In the genomic region with DNA sequence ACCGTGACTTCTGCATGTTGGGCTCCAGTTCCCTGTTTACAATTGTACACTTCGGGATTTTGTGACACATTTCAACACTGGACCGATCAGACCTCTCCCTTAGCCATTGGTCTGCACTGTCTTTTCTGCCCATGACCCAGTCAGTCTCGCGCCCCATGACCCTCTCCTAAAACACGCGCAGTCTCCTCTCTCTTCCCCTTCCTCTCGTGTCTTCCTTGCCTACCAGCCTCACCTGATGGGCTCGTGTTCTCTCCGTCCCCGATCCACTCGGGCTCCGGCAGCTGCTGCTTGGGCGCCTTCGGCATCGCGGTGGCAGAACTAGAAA, we compare ENCODE assay signal across 8 cellular contexts. TPM values are rescaled to one million over a fixed set of nuclear protein-coding genes. Genes with fewer than 3 reads are reported as not detected.
A peak's percentile ranks its signal among the peaks of the same experiment; 100 is the strongest.
DNase-seq lines count a peak whose midpoint lies in the region; ATAC-seq, FAIRE-seq and TF ChIP-seq lines count a peak whose summit lies in the region.

No MANE protein-coding gene starts in this region.

- TF ChIP-seq CTCF in AG04449 (IDR thresholded peaks at IDR 0.05; ENCODE audit: insufficient read depth, low read length, missing control alignments) (no peak), astrocyte (IDR thresholded peaks at IDR 0.05; ENCODE audit: insufficient read depth, low read depth, low read length) (no peak), kidney epithelial cell (IDR thresholded peaks at IDR 0.05; ENCODE audit: insufficient read depth, low read length, poor library complexity, severe bottlenecking) (no peak)

- ATAC-seq in HG03439 (IDR thresholded peaks at IDR 0.05; ENCODE audit: unreplicated experiment) (peak; percentile 11), HG02884 (IDR thresholded peaks at IDR 0.05; ENCODE audit: unreplicated experiment) (no peak)

- H3K36me3 Mint-ChIP-seq in astrocyte (ENCODE audit: low read depth, unreplicated experiment), result no peaks in the 10 kb centered on the region

- peaks cover 20% of the 10 kb centered on the region for H3K4me1 Mint-ChIP-seq in astrocyte (ENCODE audit: low read depth, unreplicated experiment)

- DNase-seq in AG04449 (ENCODE audit: low read depth, low spot score), result no peak
- no peak for DNase-seq in GM19239 (ENCODE audit: insufficient read length, low spot score)
- DNase-seq in astrocyte (ENCODE audit: low read depth), result no peak
- DNase-seq in kidney epithelial cell (ENCODE audit: low read depth), result no peak
- DNase-seq in NCI-H1694 (lab: John Stamatoyannopoulos, UW), result no peak

- peaks cover 45% of the 10 kb centered on the region for H3K79me2 ChIP-seq in astrocyte (ENCODE audit: insufficient read depth, low read length)

- POLR2A ChIA-PET in AG04449 (lab: Yijun Ruan, JAX), result interaction anchor here (0.7 to 1.1 kb wide), 4 partner anchors 11 to 166 kb away, joined by 3 read pairs; no protein-coding TSS in a partner anchor

- H3K4me1 ChIP-seq in astrocyte (ENCODE audit: insufficient read depth, low read length) (peaks cover 16% of the 10 kb centered on the region), thymus (ENCODE audit: control insufficient read depth, insufficient read depth, low read length) (peaks cover 23% of the 10 kb centered on the region)

- peak overlapping the region; percentile 80 for H3K27ac Mint-ChIP-seq in astrocyte (ENCODE audit: unreplicated experiment)

- peak overlapping the region; percentile 99 for H3K4me3 Mint-ChIP-seq in astrocyte (ENCODE audit: unreplicated experiment)

- peak overlapping the region; percentile 96 for H3K27ac ChIP-seq in astrocyte (ENCODE audit: low read depth, low read length)
- peak overlapping the region; percentile 10 for H3K27ac ChIP-seq in thymus (ENCODE audit: low read depth)

- H4K20me1 ChIP-seq in astrocyte (ENCODE audit: insufficient read depth, low read length), result peaks cover 38% of the 10 kb centered on the region

- CTCF ChIA-PET in AG04449 (lab: Yijun Ruan, JAX), result interaction anchor here (1.0 to 2.6 kb wide), 8 partner anchors 9 to 89 kb away, joined by 3 to 18 read pairs (median 7); no protein-coding TSS in a partner anchor

- H2AFZ ChIP-seq in astrocyte (ENCODE audit: low read depth, low read length), result peak overlapping the region; percentile 98

- 2% methylated on average over 17 of the region's 17 CpGs for WGBS in thymus

- H3K9ac ChIP-seq in astrocyte (ENCODE audit: low read length), result peak overlapping the region; percentile 95

- H3K27me3 Mint-ChIP-seq in astrocyte (ENCODE audit: low read depth, unreplicated experiment), result no peaks in the 10 kb centered on the region

- peak; percentile 23 for FAIRE-seq in GM19239 (lab: Jason Lieb, UNC)
- no peak for FAIRE-seq in astrocyte (lab: Jason Lieb, UNC)

- H3K36me3 ChIP-seq in astrocyte (ENCODE audit: insufficient read depth, low read length) (no peaks in the 10 kb centered on the region), kidney epithelial cell (ENCODE audit: control insufficient read depth, insufficient read depth, low read length) (no peaks in the 10 kb centered on the region), thymus (ENCODE audit: control insufficient read depth, insufficient read depth) (no peaks in the 10 kb centered on the region)

- peak overlapping the region; percentile 99 for H3K4me2 ChIP-seq in astrocyte (ENCODE audit: low read length)

- H3K27me3 ChIP-seq in astrocyte (ENCODE audit: insufficient read depth, low read length), result no peaks in the 10 kb centered on the region
- H3K27me3 ChIP-seq in kidney epithelial cell (ENCODE audit: control insufficient read depth, insufficient read depth, low read length), result no peaks in the 10 kb centered on the region
- no peaks in the 10 kb centered on the region for H3K27me3 ChIP-seq in thymus (ENCODE audit: control insufficient read depth, insufficient read depth)

- H3K4me3 ChIP-seq in AG04449 (ENCODE audit: low read depth, low read length), result peak overlapping the region; percentile 98
- peak overlapping the region; percentile 91 for H3K4me3 ChIP-seq in astrocyte (ENCODE audit: insufficient read depth, low read depth, low read length)
- H3K4me3 ChIP-seq in kidney epithelial cell (ENCODE audit: low read depth, low read length), result peak overlapping the region; percentile 62
- H3K4me3 ChIP-seq in thymus (ENCODE audit: low read length), result peak overlapping the region; percentile 64

- H3K9me3 ChIP-seq in astrocyte (ENCODE audit: insufficient read depth, low read depth, low read length) (no peaks in the 10 kb centered on the region), thymus (ENCODE audit: control insufficient read depth) (no peaks in the 10 kb centered on the region)

- no peaks in the 10 kb centered on the region for H3K9me3 Mint-ChIP-seq in astrocyte (ENCODE audit: unreplicated experiment)

RNA-seq across cellular contexts. Expression of a gene that starts 0.5 kb away (rescaled TPM):
- total RNA-seq in astrocyte (58.1 and 60.3 TPM in 2 replicates), kidney epithelial cell (46.3 and 57.7 TPM in 2 replicates)
- polyA plus RNA-seq in thymus, result 23.5 TPM

RNA-seq across cellular contexts. Expression of a gene that starts 13.6 kb away (rescaled TPM):
- total RNA-seq in astrocyte (11.0 and 13.0 TPM in 2 replicates), kidney epithelial cell (8.6 and 10.1 TPM in 2 replicates)
- polyA plus RNA-seq in thymus, result 16.7 TPM

RNA-seq across cellular contexts. Expression of a gene that starts 14.4 kb away (rescaled TPM):
- total RNA-seq in astrocyte (49.0 and 49.3 TPM in 2 replicates), kidney epithelial cell (31.1 and 36.7 TPM in 2 replicates)
- 78.8 TPM for polyA plus RNA-seq in thymus

RNA-seq across cellular contexts. Expression of a gene that starts 46.3 kb away (rescaled TPM):
- total RNA-seq in astrocyte (64.6 and 69.1 TPM in 2 replicates), kidney epithelial cell (38.6 and 40.2 TPM in 2 replicates)
- 24.9 TPM for polyA plus RNA-seq in thymus

RNA-seq across cellular contexts. Expression of a gene that starts 46.9 kb away (rescaled TPM):
- 28.0 and 29.3 TPM in 2 replicates for total RNA-seq in astrocyte
- total RNA-seq in kidney epithelial cell, result 56.4 and 78.9 TPM in 2 replicates
- 48.9 TPM for polyA plus RNA-seq in thymus
